21 cellular contexts compared by ENCODE assay signal in genomic region chr21:45822002-45822397, GRCh38.
A peak's percentile ranks its signal among the peaks of the same experiment; 100 is the strongest.
DNase-seq lines count a peak whose midpoint lies in the region; ATAC-seq, FAIRE-seq and TF ChIP-seq lines count a peak whose summit lies in the region.
"Had no signal": no experiment of that assay in that cellular context is flagged by ENCODE, and none has a peak within 500 bp of the region (broad histone marks: within the 10 kb centered on the region; RNA-seq: fewer than 3 reads in every experiment).

No MANE protein-coding gene starts in this region.

- H3K9ac ChIP-seq in HepG2 (ENCODE audit: insufficient read depth, low read depth, low read length): no peak overlapping the region

- no peak for FAIRE-seq in HepG2 (lab: Jason Lieb, UNC)
- FAIRE-seq: D721Med, K562, RCC 7860 had no signal

- in situ Hi-C loops in HepG2 (cut with HindIII; ENCODE audit: extremely low pct_ligation_motif_present, low pct_unique_long_range_greater_than_20kb): loop anchor here (5.0 kb wide), 1 partner anchor 265 kb away; no protein-coding TSS in a partner anchor

- no peak for TF ChIP-seq POLR2A in right lobe of liver (IDR thresholded peaks at IDR 0.05)
- TF ChIP-seq POLR2A in HepG2 (IDR thresholded peaks at IDR 0.05; ENCODE audit: insufficient read depth in 1 of 2, low read depth in 2 of 2, low read length in 2 of 2): no peak
- TF ChIP-seq POLR2A in uterus (IDR thresholded peaks at IDR 0.05): no peak

- no peak for ATAC-seq in activated CD8-positive, alpha-beta memory T cell treated with anti-CD3 and anti-CD28 coated beads, Interleukin-2, amount 10 ng/mL, durations not matched to agents 7 days and 5 days
- ATAC-seq in right lobe of liver (peak; percentile 12 to 43 (median 18)), HepG2 (no peak), left lobe of liver (peak; percentile 37)
- ATAC-seq: K562 had no signal

- no peaks in the 10 kb centered on the region for H3K27me3 ChIP-seq in right lobe of liver
- peaks cover 2 to 54% of the 10 kb centered on the region in 2 experiments; a peak in 3 of 5 replicates for H3K27me3 ChIP-seq in HepG2 (ENCODE audit: control insufficient read depth in 1 of 2, insufficient read depth in 2 of 2, low read length in 2 of 2)
- H3K27me3 ChIP-seq in uterus: no peaks in the 10 kb centered on the region
- no peaks in the 10 kb centered on the region; the same call in 1 of the 2 replicates for H3K27me3 ChIP-seq in BE2C
- H3K27me3 ChIP-seq: MG63 had no signal

- H3K27ac Mint-ChIP-seq in activated CD8-positive, alpha-beta memory T cell treated with anti-CD3 and anti-CD28 coated beads, Interleukin-2, amount 10 ng/mL, durations not matched to agents 7 days and 5 days: no peak overlapping the region

- H3K4me2 ChIP-seq in HepG2 (ENCODE audit: low read depth, low read length): no peak overlapping the region

- no peaks in the 10 kb centered on the region for H4K20me1 ChIP-seq in HepG2 (ENCODE audit: insufficient read depth, low read length)

- H3K27ac ChIP-seq in right lobe of liver: peak overlapping the region in 1 of 3 donors; percentile 37
- no peak overlapping the region for H3K27ac ChIP-seq in HepG2 (ENCODE audit: extremely low read length, insufficient read depth, low read length)
- peak overlapping the region; percentile 57 to 69 for H3K27ac ChIP-seq in uterus

- H3K9me3 ChIP-seq in right lobe of liver: no peaks in the 10 kb centered on the region
- no peaks in the 10 kb centered on the region for H3K9me3 ChIP-seq in HepG2 (ENCODE audit: low read length)
- no peaks in the 10 kb centered on the region for H3K9me3 ChIP-seq in uterus
- H3K9me3 ChIP-seq in BE2C: no peaks in the 10 kb centered on the region
- H3K9me3 ChIP-seq: MG63 had no signal

- H3K36me3 Mint-ChIP-seq in activated CD8-positive, alpha-beta memory T cell treated with anti-CD3 and anti-CD28 coated beads, Interleukin-2, amount 10 ng/mL, durations not matched to agents 7 days and 5 days: peaks cover 2% of the 10 kb centered on the region
- H3K36me3 Mint-ChIP-seq: CD14-positive monocyte had no signal

- DNase-seq in activated CD8-positive, alpha-beta memory T cell treated with anti-CD3 and anti-CD28 coated beads, Interleukin-2, amount 50 U/mL, for 48 hours: peak; percentile 40
- DNase-seq in activated CD8-positive, alpha-beta memory T cell treated with anti-CD3 and anti-CD28 coated beads, Interleukin-2, amount 10 ng/mL, durations not matched to agents 7 days and 5 days: no peak
- DNase-seq in right lobe of liver: peak in 1 of 3 donors; percentile 50
- DNase-seq in HepG2 (ENCODE audit: low spot score): no peak
- no peak for DNase-seq in left lobe of liver (ENCODE audit: low spot score)
- no peak for DNase-seq in uterus
- DNase-seq in BE2C: no peak
- DNase-seq in D341Med (ENCODE audit: low spot score): no peak
- DNase-seq: AML-193, DMS53, GDM1, MG63, NCI-H1417 treated with DMSO at 0.1 percent for 48 hours, NCI-H187, NCI-H446 treated with DMSO at 0.1 percent for 48 hours, NCI-H526 treated with DMSO at 0.1 percent for 48 hours, OCI-M1 had no signal

- H3K4me1 ChIP-seq in right lobe of liver: peaks cover 0 to 29% (median 6%) of the 10 kb centered on the region in 4 donors
- H3K4me1 ChIP-seq in HepG2 (ENCODE audit: insufficient read depth, low read length): peaks cover 35% of the 10 kb centered on the region
- peaks cover 0 to 8% of the 10 kb centered on the region in 2 donors for H3K4me1 ChIP-seq in uterus
- H3K4me1 ChIP-seq in BE2C: peaks cover 18% of the 10 kb centered on the region

- TF ChIP-seq CTCF in right lobe of liver (IDR thresholded peaks at IDR 0.05) (no peak), HepG2 (CRISPR knock-in tag; IDR thresholded peaks at IDR 0.05) (no peak), uterus (IDR thresholded peaks at IDR 0.05) (no peak), BE2C (IDR thresholded peaks at IDR 0.05; ENCODE audit: low read depth, low read length) (no peak)

- H3K4me1 Mint-ChIP-seq in activated CD8-positive, alpha-beta memory T cell treated with anti-CD3 and anti-CD28 coated beads, Interleukin-2, amount 10 ng/mL, durations not matched to agents 7 days and 5 days: peaks cover 36% of the 10 kb centered on the region

- no peak for TF ChIP-seq RAD21 in HepG2 (CRISPR knock-in tag; IDR thresholded peaks at IDR 0.05)

- WGBS in right lobe of liver (ENCODE audit: insufficient coverage, low coverage, low lambda C conversion rate, missing lambda C conversion rate): 82% methylated on average over 4 of the region's 9 CpGs
- WGBS in HepG2 (ENCODE audit: low lambda C conversion rate): 24% methylated on average over 8 of the region's 9 CpGs

- CTCF ChIA-PET in activated CD8-positive, alpha-beta memory T cell treated with anti-CD3 and anti-CD28 coated beads, Interleukin-2, amount 10 ng/mL, durations not matched to agents 7 days and 5 days (lab: Charles Lee): interaction anchor here (0.9 to 1.2 kb wide), 2 partner anchors 230 to 681 kb away, joined by 3 to 5 read pairs; no protein-coding TSS in a partner anchor
- CTCF ChIA-PET in HepG2 (lab: Yijun Ruan, JAX; ENCODE audit: low intra/inter-chr PET ratio, low total read pairs): no interaction called here

- no peak overlapping the region for H3K4me3 Mint-ChIP-seq in activated CD8-positive, alpha-beta memory T cell treated with anti-CD3 and anti-CD28 coated beads, Interleukin-2, amount 10 ng/mL, durations not matched to agents 7 days and 5 days
- H3K4me3 Mint-ChIP-seq: CD14-positive monocyte had no signal

- H3K4me3 ChIP-seq in right lobe of liver (no peak overlapping the region), HepG2 (replicated peaks in 1 of 3; ENCODE audit: insufficient read depth in 1 of 3, low read depth in 2 of 3, low read length in 3 of 3) (no peak overlapping the region), uterus (no peak overlapping the region), BE2C (ENCODE audit: low read depth, low read length) (no peak overlapping the region)
- H3K4me3 ChIP-seq: K562, MG63 had no signal

- POLR2A ChIA-PET in HepG2 (lab: Yijun Ruan, JAX): interaction anchor here (1.0 kb wide), 1 partner anchor 266 kb away, joined by 5 read pairs; no protein-coding TSS in a partner anchor

- no peaks in the 10 kb centered on the region for H3K9me3 Mint-ChIP-seq in activated CD8-positive, alpha-beta memory T cell treated with anti-CD3 and anti-CD28 coated beads, Interleukin-2, amount 10 ng/mL, durations not matched to agents 7 days and 5 days (ENCODE audit: low read depth)
- H3K9me3 Mint-ChIP-seq: CD14-positive monocyte had no signal

- no peaks in the 10 kb centered on the region for H3K79me2 ChIP-seq in HepG2 (ENCODE audit: insufficient read depth, low read length)

- peaks cover 30% of the 10 kb centered on the region for H3K27me3 Mint-ChIP-seq in activated CD8-positive, alpha-beta memory T cell treated with anti-CD3 and anti-CD28 coated beads, Interleukin-2, amount 10 ng/mL, durations not matched to agents 7 days and 5 days

- TF ChIP-seq EP300 in HepG2 (IDR thresholded peaks at IDR 0.05; ENCODE audit: low read depth in 2 of 2, low read length in 2 of 2) (no peak), HepG2 (CRISPR knock-in tag; IDR thresholded peaks at IDR 0.05; ENCODE audit: borderline replicate concordance) (no peak)

- no peak overlapping the region for H2AFZ ChIP-seq in HepG2 (ENCODE audit: low read length)

- H3K36me3 ChIP-seq in right lobe of liver: no peaks in the 10 kb centered on the region
- H3K36me3 ChIP-seq in HepG2 (replicated peaks in 1 of 2; ENCODE audit: control insufficient read depth in 1 of 2, insufficient read depth in 2 of 2, low read length in 2 of 2): no peaks in the 10 kb centered on the region
- no peaks in the 10 kb centered on the region for H3K36me3 ChIP-seq in uterus
- peaks cover 4% of the 10 kb centered on the region; the same call in 1 of the 2 replicates for H3K36me3 ChIP-seq in BE2C
- H3K36me3 ChIP-seq: MG63 had no signal

- BruUV-seq in HepG2 (replicated peaks; lab: Mats Ljungman, UMichigan): no TSS peak

- intact Hi-C loops in right lobe of liver (cut with DNase I) (loop anchor here (5.0 kb wide), 1 partner anchor 265 kb away; no protein-coding TSS in a partner anchor), HepG2 (cut with micrococcal nuclease; ENCODE audit: unreplicated experiment) (no loop called here), uterus (cut with DNase I; ENCODE audit: low total_unique reads) (no loop called here)

TF ChIP-seq in HepG2, 621 proteins besides CTCF, POLR2A, EP300 and RAD21 (continues in another document):
- TF ChIP-seq ZNF615 (CRISPR knock-in tag; IDR thresholded peaks at IDR 0.05; ENCODE audit: borderline replicate concordance): no peak
- no peak for TF ChIP-seq ZNF430 (CRISPR knock-in tag; IDR thresholded peaks at IDR 0.05)
- TF ChIP-seq ELF3 (CRISPR knock-in tag; IDR thresholded peaks at IDR 0.05): no peak
- TF ChIP-seq ZNF362 (CRISPR knock-in tag; IDR thresholded peaks at IDR 0.05; ENCODE audit: borderline replicate concordance): no peak
- TF ChIP-seq JUN (CRISPR knock-in tag; IDR thresholded peaks at IDR 0.05): no peak
- no peak for TF ChIP-seq ZNF235 (CRISPR knock-in tag; IDR thresholded peaks at IDR 0.05; ENCODE audit: borderline replicate concordance)
- TF ChIP-seq GTF2F1 (IDR thresholded peaks at IDR 0.05; ENCODE audit: low read length): no peak
- TF ChIP-seq PITX1 (CRISPR knock-in tag; IDR thresholded peaks at IDR 0.05): no peak
- TF ChIP-seq THAP11 (CRISPR knock-in tag; IDR thresholded peaks at IDR 0.05): no peak
- TF ChIP-seq CERS6 (CRISPR knock-in tag; IDR thresholded peaks at IDR 0.05): no peak

Comparison
In these comparisons a context has a peak if more than half of its experiments do, and no peak if none do; other contexts are left out.
1. ATAC-seq: peak in right lobe of liver (4 of 4) and left lobe of liver (single experiment); none in activated CD8-positive, alpha-beta memory T cell treated with anti-CD3 and anti-CD28 coated beads, Interleukin-2, amount 10 ng/mL, durations not matched to agents 7 days and 5 days (single experiment) and HepG2 (single experiment).
2. intact Hi-C loops: an anchor here in right lobe of liver (5.0 kb wide); none called in HepG2 and uterus.